In genomic region chr2:42913280-42913878, GRCh38 we compare ENCODE assay signal across 16 cellular contexts.
A peak's percentile ranks its signal among the peaks of the same experiment; 100 is the strongest.
DNase-seq lines count a peak whose midpoint lies in the region; ATAC-seq and TF ChIP-seq lines count a peak whose summit lies in the region.
"Had no signal": no experiment of that assay in that cellular context is flagged by ENCODE, and none has a peak within 500 bp of the region (broad histone marks: within the 10 kb centered on the region; RNA-seq: fewer than 3 reads in every experiment).

No MANE protein-coding gene starts in this region.

- H3K4me1 ChIP-seq in heart left ventricle (peaks cover 0 to 44% (median 19%) of the 10 kb centered on the region in 12 donors), tibial artery (peaks cover 0 to 45% (median 30%) of the 10 kb centered on the region in 4 donors)

- ATAC-seq in heart left ventricle = peak in 1 of 4 donors; percentile 26
- ATAC-seq in Right ventricle myocardium inferior = no peak
- ATAC-seq in GM21737 (IDR thresholded peaks at IDR 0.05; ENCODE audit: unreplicated experiment) = no peak
- ATAC-seq: activated CD8-positive, alpha-beta T cell treated with anti-CD3 and anti-CD28 coated beads, Interleukin-2, amount 10 ng/mL, durations not matched to agents 7 days and 5 days; SK-N-SH treated with all-trans-retinoic acid at 6 μM for 48 hours; stimulated activated naive CD8-positive, alpha-beta T cell treated with anti-CD3 and anti-CD28 coated beads, Interleukin-15, Interleukin-2, amounts not matched to agents 100 U/mL and 50 U/mL, for 24 hours had no signal

- no peak for DNase-seq in heart left ventricle
- no peak for DNase-seq in Right ventricle myocardium inferior (ENCODE audit: missing footprints)
- DNase-seq in NOMO-1 treated with dmso at 0.1 percent for 144 hours (lab: John Stamatoyannopoulos, UW; ENCODE audit: unreplicated experiment) = peak; percentile 42
- peak; percentile 92 for DNase-seq in dermis blood vessel endothelial cell
- DNase-seq in tibial artery = no peak
- no peak for DNase-seq in pons (ENCODE audit: low spot score)
- DNase-seq in AG08396 (ENCODE audit: low spot score) = no peak
- DNase-seq: activated CD8-positive, alpha-beta T cell treated with anti-CD3 and anti-CD28 coated beads, Interleukin-2, amount 10 ng/mL, durations not matched to agents 7 days and 5 days; caudate nucleus; naive B cell; NCI-H2029; stimulated activated CD4-positive, alpha-beta T cell treated with anti-CD3 and anti-CD28 coated beads, Interleukin-15, amount 100 ng/mL, for 24 hours; stimulated activated naive CD8-positive, alpha-beta T cell treated with anti-CD3 and anti-CD28 coated beads, Interleukin-15, Interleukin-2, amounts not matched to agents 100 U/mL and 50 U/mL, for 24 hours had no signal

- H3K27ac ChIP-seq in heart left ventricle (peak overlapping the region in 7 of 12 donors; percentile 9 to 60 (median 41)), tibial artery (peak overlapping the region; percentile 17 to 27)
- H3K27ac ChIP-seq: prostate gland had no signal

- H3K27me3 ChIP-seq in heart left ventricle = no peaks in the 10 kb centered on the region
- H3K27me3 ChIP-seq in tibial artery = no peaks in the 10 kb centered on the region

- no peak for TF ChIP-seq CTCF in heart left ventricle (IDR thresholded peaks at IDR 0.05)
- TF ChIP-seq CTCF in tibial artery (IDR thresholded peaks at IDR 0.05) = no peak

- H3K9me3 ChIP-seq in heart left ventricle = no peaks in the 10 kb centered on the region
- H3K9me3 ChIP-seq in tibial artery = no peaks in the 10 kb centered on the region
- H3K9me3 ChIP-seq: prostate gland had no signal

- H3K4me3 ChIP-seq in heart left ventricle (no peak overlapping the region), tibial artery (no peak overlapping the region)
- H3K4me3 ChIP-seq: prostate gland had no signal

- 40 to 55% (median 48%) methylated on average over 2 of the region's 2 CpGs for WGBS in heart left ventricle, 4 donors

- H3K36me3 ChIP-seq in heart left ventricle (no peaks in the 10 kb centered on the region), tibial artery (no peaks in the 10 kb centered on the region)
- H3K36me3 ChIP-seq: prostate gland had no signal

- intact Hi-C loops in heart left ventricle (cut with DNase I) (no loop called here), Right ventricle myocardium inferior (cut with DNase I) (no loop called here), tibial artery (cut with DNase I; ENCODE audit: low total_unique reads) (no loop called here)

- TF ChIP-seq POLR2A in heart left ventricle (IDR thresholded peaks at IDR 0.05) = no peak

Comparison
In these comparisons a context has a peak if more than half of its experiments do, and no peak if none do; other contexts are left out.
1. DNase-seq: peak in NOMO-1 treated with dmso at 0.1 percent for 144 hours (single experiment) and dermis blood vessel endothelial cell (single experiment); none in heart left ventricle (0 of 5), Right ventricle myocardium inferior (single experiment), tibial artery (0 of 2), pons (single experiment) and AG08396 (single experiment).